9 cellular contexts compared by ENCODE assay signal in genomic region chr10:34732926-34733325, GRCh38.
DNase-seq lines count a peak whose midpoint lies in the region; ATAC-seq and TF ChIP-seq lines count a peak whose summit lies in the region.
"Had no signal": no experiment of that assay in that cellular context is flagged by ENCODE, and none has a peak within 500 bp of the region (broad histone marks: within the 10 kb centered on the region; RNA-seq: fewer than 3 reads in every experiment).

No MANE protein-coding gene starts in this region.

- H3K4me2 ChIP-seq in DOHH2 (ENCODE audit: low read length) (no peak overlapping the region), IMR-90 (ENCODE audit: low read depth, low read length) (no peak overlapping the region)

- H4K5ac ChIP-seq in IMR-90 (ENCODE audit: low read depth, low read length): peak overlapping the region; percentile 42; the same call in 1 of the 2 replicates

- DNase-seq in IMR-90 (peak; percentile 64), SW 1271 (lab: John Stamatoyannopoulos, UW) (peak; percentile 32 to 37), left colon (no peak), mesenteric fat pad (ENCODE audit: low spot score) (no peak), NOMO-1 (lab: John Stamatoyannopoulos, UW; ENCODE audit: unreplicated experiment in 2 of 2) (no peak), HK-2 (ENCODE audit: unreplicated experiment) (no peak), endothelial cell (ENCODE audit: low spot score) (no peak)

- no CpG with 5 or more reads among the region's 4 CpGs for WGBS in IMR-90 (ENCODE audit: extremely low coverage in 2 of 2, insufficient read length in 1 of 2), 2 experiments

- H3K18ac ChIP-seq in IMR-90 (ENCODE audit: low read depth, low read length): peak overlapping the region; percentile 64; the same call in 1 of the 2 replicates

- H3K9me3 Mint-ChIP-seq in endothelial cell (ENCODE audit: unreplicated experiment): no peaks in the 10 kb centered on the region
- H3K9me3 Mint-ChIP-seq: stimulated activated naive CD8-positive, alpha-beta T cell treated with anti-CD3 and anti-CD28 coated beads, Interleukin-15, Interleukin-2, amounts not matched to agents 100 ng/mL and 50 ng/mL, for 24 hours had no signal

- intact Hi-C loops in IMR-90 (cut with micrococcal nuclease): no loop called here
- intact Hi-C loops in left colon (cut with DNase I, micrococcal nuclease): no loop called here

- ATAC-seq in IMR-90 (ENCODE audit: low read depth): peak; percentile 42; the same call in 1 of the 2 replicates
- ATAC-seq in left colon: peak; percentile 8

- no peaks in the 10 kb centered on the region for H3F3A ChIP-seq in DOHH2 (ENCODE audit: control insufficient read depth, insufficient read depth)

- H3K4me3 ChIP-seq in DOHH2 (ENCODE audit: low read length) (no peak overlapping the region), IMR-90 (ENCODE audit: insufficient read depth, low read depth, low read length) (no peak overlapping the region)

- no peak for TF ChIP-seq POLR2A in IMR-90 (IDR thresholded peaks at IDR 0.05; ENCODE audit: low read depth, low read length)

- no peaks in the 10 kb centered on the region for H3K79me2 ChIP-seq in DOHH2 (ENCODE audit: control insufficient read depth, low read length)

- no peak overlapping the region for H3K9ac ChIP-seq in IMR-90 (ENCODE audit: low read depth, low read length)

- no peak overlapping the region for H3K56ac ChIP-seq in IMR-90 (ENCODE audit: extremely low read depth, insufficient read depth, low read length)

- CTCF ChIA-PET in IMR-90 (lab: Yijun Ruan, JAX): interaction anchor here (0.6 to 2.2 kb wide), 7 partner anchors 9 to 463 kb away, joined by 3 to 10 read pairs (median 3); no protein-coding TSS in a partner anchor

- no peak overlapping the region for H2AFZ ChIP-seq in IMR-90 (replicated peaks; ENCODE audit: low read length, poor library complexity)

- no peak for TF ChIP-seq RAD21 in IMR-90 (IDR thresholded peaks at IDR 0.05; ENCODE audit: low read length)

- peak overlapping the region; percentile 67; the same call in 1 of the 2 replicates for H2BK120ac ChIP-seq in IMR-90 (ENCODE audit: low read depth, low read length)

- no peaks in the 10 kb centered on the region for H3K36me3 Mint-ChIP-seq in endothelial cell (ENCODE audit: low read depth, unreplicated experiment)

- H3K36me3 ChIP-seq in DOHH2 (ENCODE audit: control insufficient read depth, low read length) (no peaks in the 10 kb centered on the region), IMR-90 (ENCODE audit: control insufficient read depth, insufficient read depth, low read length) (no peaks in the 10 kb centered on the region)

- H3K27me3 Mint-ChIP-seq in endothelial cell (ENCODE audit: unreplicated experiment): no peaks in the 10 kb centered on the region
- H3K27me3 Mint-ChIP-seq: stimulated activated naive CD8-positive, alpha-beta T cell treated with anti-CD3 and anti-CD28 coated beads, Interleukin-15, Interleukin-2, amounts not matched to agents 100 ng/mL and 50 ng/mL, for 24 hours had no signal

- BruUV-seq in IMR-90 (replicated peaks; lab: Mats Ljungman, UMichigan): no TSS peak

- no peak overlapping the region for H3K27ac ChIP-seq in DOHH2 (ENCODE audit: low read depth, low read length)
- H3K27ac ChIP-seq in IMR-90 (ENCODE audit: insufficient read depth, low read length): no peak overlapping the region; the same call in 1 of the 2 replicates

- peak overlapping the region in 1 of 2 experiments; percentile 69; a peak in 1 of 4 replicates for H4K8ac ChIP-seq in IMR-90 (ENCODE audit: low read depth in 2 of 2, low read length in 2 of 2)

- peaks cover 18 to 44% of the 10 kb centered on the region in 2 experiments; a peak in 3 of 4 replicates for H3K79me1 ChIP-seq in IMR-90 (ENCODE audit: low read depth in 1 of 2, low read length in 2 of 2)

- peak overlapping the region; percentile 74 for H2AK9ac ChIP-seq in IMR-90 (replicated peaks; ENCODE audit: low read depth, low read length, poor library complexity)

- H3K4ac ChIP-seq in IMR-90 (ENCODE audit: low read depth, low read length): peak overlapping the region; percentile 72

- H3K4me3 Mint-ChIP-seq in endothelial cell (ENCODE audit: unreplicated experiment): no peak overlapping the region
- H3K4me3 Mint-ChIP-seq: stimulated activated naive CD8-positive, alpha-beta T cell treated with anti-CD3 and anti-CD28 coated beads, Interleukin-15, Interleukin-2, amounts not matched to agents 100 ng/mL and 50 ng/mL, for 24 hours had no signal

- H4K20me1 ChIP-seq in DOHH2 (ENCODE audit: control insufficient read depth, insufficient read depth, low read depth, low read length) (no peaks in the 10 kb centered on the region), IMR-90 (ENCODE audit: insufficient read depth, low read length) (no peaks in the 10 kb centered on the region; the same call in 1 of the 2 replicates)

- H3K14ac ChIP-seq in IMR-90 (replicated peaks; ENCODE audit: low read depth, low read length): peak overlapping the region; percentile 39; the same call in 1 of the 2 replicates

- peaks cover 7% of the 10 kb centered on the region for H3K9me1 ChIP-seq in IMR-90 (ENCODE audit: insufficient read depth, low read length)

- no peaks in the 10 kb centered on the region for H3K9me3 ChIP-seq in DOHH2 (ENCODE audit: control insufficient read depth, insufficient read depth, low read length)
- no peaks in the 10 kb centered on the region for H3K9me3 ChIP-seq in IMR-90 (ENCODE audit: control insufficient read depth, insufficient read depth, low read length)

- 0 out of 2 replicates have a peak overlapping the region, but pooled peaks have one; percentile 46 for H3K23ac ChIP-seq in IMR-90 (ENCODE audit: low read depth, low read length)

- dilution Hi-C loops in IMR-90 (cut with HindIII; ENCODE audit: low sequenced_read_pairs, unreplicated experiment): no loop called here

- H3K4me1 ChIP-seq in DOHH2 (ENCODE audit: control insufficient read depth, low read length): no peaks in the 10 kb centered on the region
- peaks cover 7% of the 10 kb centered on the region for H3K4me1 ChIP-seq in IMR-90 (ENCODE audit: control insufficient read depth, insufficient read depth, low read length)

- H3K27me3 ChIP-seq in DOHH2 (ENCODE audit: control insufficient read depth, low read length) (0 out of 2 replicates have a peak, but pooled peaks cover 3% of the 10 kb centered on the region), IMR-90 (ENCODE audit: control insufficient read depth, insufficient read depth, low read length) (no peaks in the 10 kb centered on the region)

- H3K9me2 ChIP-seq in DOHH2 (replicated peaks; ENCODE audit: control insufficient read depth, low read length): no peaks in the 10 kb centered on the region

- H4K91ac ChIP-seq in IMR-90 (ENCODE audit: insufficient read depth, low read depth, low read length): peak overlapping the region; percentile 66; the same call in 1 of the 2 replicates

- peaks cover 15% of the 10 kb centered on the region for H3K4me1 Mint-ChIP-seq in endothelial cell (ENCODE audit: unreplicated experiment)

- peak overlapping the region; percentile 55 for H2BK5ac ChIP-seq in IMR-90 (ENCODE audit: low read depth, low read length, poor library complexity, severe bottlenecking)

- POLR2A ChIA-PET in IMR-90 (lab: Charles Lee; ENCODE audit: unreplicated experiment): no interaction called here

- H3K27ac Mint-ChIP-seq in endothelial cell (ENCODE audit: unreplicated experiment): no peak overlapping the region
- H3K27ac Mint-ChIP-seq: stimulated activated naive CD8-positive, alpha-beta T cell treated with anti-CD3 and anti-CD28 coated beads, Interleukin-15, Interleukin-2, amounts not matched to agents 100 ng/mL and 50 ng/mL, for 24 hours had no signal

- TF ChIP-seq CTCF in DOHH2 (IDR thresholded peaks at IDR 0.05; ENCODE audit: low read depth, low read length, poor library complexity, severe bottlenecking): peak; percentile 60
- no peak for TF ChIP-seq CTCF in IMR-90 (conservative IDR thresholded peaks at IDR 0.05; ENCODE audit: low read depth, low read length)
- TF ChIP-seq CTCF in endothelial cell (IDR thresholded peaks at IDR 0.05; ENCODE audit: unreplicated experiment): no peak

- H2BK20ac ChIP-seq in IMR-90 (ENCODE audit: low read depth, low read length): peak overlapping the region; percentile 58; the same call in 1 of the 2 replicates

- H2BK15ac ChIP-seq in IMR-90 (ENCODE audit: low read depth, low read length): peak overlapping the region; percentile 42; the same call in 1 of the 3 replicates

- H2AK5ac ChIP-seq in IMR-90 (ENCODE audit: low read depth, low read length): peak overlapping the region; percentile 63

- in situ Hi-C loops in IMR-90 (cut with MboI; ENCODE audit: low sequenced_read_pairs): no loop called here

TF ChIP-seq in IMR-90, 13 proteins besides CTCF, POLR2A, EP300 and RAD21 (continues in another document):
- TF ChIP-seq RFX5 (IDR thresholded peaks at IDR 0.05; ENCODE audit: low read depth, low read length) (no peak), ELK1 (IDR thresholded peaks at IDR 0.05; ENCODE audit: borderline replicate concordance, low read depth, low read length) (no peak), USF2 (IDR thresholded peaks at IDR 0.05; ENCODE audit: low read depth, low read length) (no peak), MAFK (IDR thresholded peaks at IDR 0.05; ENCODE audit: low read depth, low read length) (no peak), SMC3 (IDR thresholded peaks at IDR 0.05; ENCODE audit: low read depth, low read length) (no peak), MXI1 (IDR thresholded peaks at IDR 0.05; ENCODE audit: borderline replicate concordance, low read depth, low read length) (no peak), RCOR1 (IDR thresholded peaks at IDR 0.05; ENCODE audit: insufficient replicate concordance, low read length) (no peak), CHD1 (IDR thresholded peaks at IDR 0.05; ENCODE audit: low read depth, low read length) (no peak), NFE2L2 (IDR thresholded peaks at IDR 0.05; ENCODE audit: low read depth, low read length) (no peak), BHLHE40 (IDR thresholded peaks at IDR 0.05; ENCODE audit: low read depth, low read length) (no peak), FOS (IDR thresholded peaks at IDR 0.05; ENCODE audit: low read depth, low read length) (no peak)

Comparison
In these comparisons a context has a peak if more than half of its experiments do, and no peak if none do; other contexts are left out.
1. DNase-seq: peak in IMR-90 (single experiment) and SW 1271 (2 of 2); none in left colon (0 of 2), mesenteric fat pad (single experiment), NOMO-1 (0 of 2), HK-2 (single experiment) and endothelial cell (single experiment).